ENCODE assay signal across 19 cellular contexts in the genomic region with DNA sequence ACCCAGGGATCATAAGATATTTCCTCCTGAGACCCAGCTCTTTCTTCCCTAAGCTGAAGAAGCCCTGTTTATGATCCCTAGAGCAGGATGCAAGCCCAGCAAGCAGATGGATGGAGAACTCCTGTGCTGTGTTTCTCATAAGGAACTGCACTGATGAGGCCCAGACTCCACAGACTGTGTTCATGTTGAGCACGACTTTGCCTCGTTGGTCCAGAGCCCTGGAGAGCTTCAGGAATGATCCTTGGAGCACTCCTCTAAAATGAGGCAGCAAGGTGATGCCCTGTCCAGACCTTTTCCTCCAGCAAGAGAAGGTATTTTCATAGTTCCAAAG.
A peak's percentile ranks its signal among the peaks of the same experiment; 100 is the strongest.
DNase-seq lines count a peak whose midpoint lies in the region; ATAC-seq and TF ChIP-seq lines count a peak whose summit lies in the region.
"Had no signal": no experiment of that assay in that cellular context is flagged by ENCODE, and none has a peak within 500 bp of the region (broad histone marks: within the 10 kb centered on the region; RNA-seq: fewer than 3 reads in every experiment).

No MANE protein-coding gene starts in this region.

- H3K4me3 ChIP-seq in Panc1 (ENCODE audit: low read depth in 2 of 2, low read length in 2 of 2) (no peak overlapping the region), mesenchymal stem cell (ENCODE audit: insufficient read depth in 1 of 2, low read depth in 1 of 2, low read length in 2 of 2) (peak overlapping the region in 1 of 2 experiments; percentile 72), upper lobe of left lung (peak overlapping the region in 2 of 4 donors; percentile 40)
- H3K4me3 ChIP-seq: gastrocnemius medialis, SJCRH30 had no signal

- no peak overlapping the region for H3K23ac ChIP-seq in mesenchymal stem cell (ENCODE audit: low read length in 2 of 2)

- H3K27me3 ChIP-seq in Panc1 (ENCODE audit: control insufficient read depth, insufficient read depth, low read length) (no peaks in the 10 kb centered on the region), mesenchymal stem cell (ENCODE audit: control insufficient read depth in 1 of 2, insufficient read depth in 1 of 2, low read length in 2 of 2) (no peaks in the 10 kb centered on the region), upper lobe of left lung (no peaks in the 10 kb centered on the region)
- H3K27me3 ChIP-seq: gastrocnemius medialis, tibial nerve had no signal

- H2BK5ac ChIP-seq in mesenchymal stem cell (ENCODE audit: low read depth, low read length, poor library complexity, severe bottlenecking): no peak overlapping the region

- ATAC-seq in Panc1: peak; percentile 32; the same call in 1 of the 2 replicates
- ATAC-seq in upper lobe of left lung (ENCODE audit: low FRiP score in 2 of 2): no peak
- no peak for ATAC-seq in GM18861 (IDR thresholded peaks at IDR 0.05; ENCODE audit: unreplicated experiment)
- ATAC-seq: activated CD8-positive, alpha-beta T cell treated with anti-CD3 and anti-CD28 coated beads for 36 hours; gastrocnemius medialis; stimulated activated naive B cell treated with anti-CD40 and anti-IgM and Interleukin-4, amounts not matched to agents 10 μg/mL and 1 μg/mL and 100 μg/mL, for 72 hours had no signal

- H3K36me3 ChIP-seq in Panc1 (ENCODE audit: control insufficient read depth, insufficient read depth, low read length): no peaks in the 10 kb centered on the region
- H3K36me3 ChIP-seq in mesenchymal stem cell (ENCODE audit: control insufficient read depth in 1 of 2, insufficient read depth in 2 of 2, low read depth in 1 of 2, low read length in 2 of 2): peaks cover 15 to 42% of the 10 kb centered on the region in 2 experiments
- no peaks in the 10 kb centered on the region for H3K36me3 ChIP-seq in upper lobe of left lung
- H3K36me3 ChIP-seq: gastrocnemius medialis, SJCRH30, tibial nerve had no signal

- no peak overlapping the region for H2AK5ac ChIP-seq in mesenchymal stem cell (ENCODE audit: low read length, severe bottlenecking)

- H4K8ac ChIP-seq in mesenchymal stem cell (ENCODE audit: low read length): no peak overlapping the region

- H3K4me2 ChIP-seq in mesenchymal stem cell (ENCODE audit: low read length, poor library complexity, severe bottlenecking): no peak overlapping the region

- no peaks in the 10 kb centered on the region for H3K4me1 ChIP-seq in Panc1 (ENCODE audit: control insufficient read depth, insufficient read depth, low read length)
- H3K4me1 ChIP-seq in mesenchymal stem cell (ENCODE audit: control insufficient read depth, insufficient read depth, low read depth, low read length): peaks cover 28% of the 10 kb centered on the region
- H3K4me1 ChIP-seq in upper lobe of left lung: no peaks in the 10 kb centered on the region
- H3K4me1 ChIP-seq: gastrocnemius medialis, SJCRH30 had no signal

- H4K91ac ChIP-seq in mesenchymal stem cell (ENCODE audit: low read length): no peak overlapping the region

- peak overlapping the region; percentile 59 for H3K9ac ChIP-seq in mesenchymal stem cell (ENCODE audit: low read length)

- H3K14ac ChIP-seq in mesenchymal stem cell (ENCODE audit: low read length in 2 of 2): no peak overlapping the region

- no TSS peak for BruUV-seq in Panc1 (replicated peaks; lab: Mats Ljungman, UMichigan)

- no peaks in the 10 kb centered on the region for H3K9me3 ChIP-seq in Panc1 (ENCODE audit: control insufficient read depth, insufficient read depth, low read depth, low read length)
- H3K9me3 ChIP-seq in mesenchymal stem cell (ENCODE audit: control insufficient read depth, low read length): no peaks in the 10 kb centered on the region
- H3K9me3 ChIP-seq in upper lobe of left lung: no peaks in the 10 kb centered on the region
- H3K9me3 ChIP-seq: gastrocnemius medialis, SJCRH30, tibial nerve had no signal

- in situ Hi-C loops in Panc1 (cut with HindIII; ENCODE audit: low pct_unique_long_range_greater_than_20kb, low sequenced_read_pairs): no loop called here

- H2AFZ ChIP-seq in mesenchymal stem cell (ENCODE audit: low read depth, low read length): no peak overlapping the region

- H2BK12ac ChIP-seq in mesenchymal stem cell (ENCODE audit: low read length in 2 of 2): no peak overlapping the region

- no peak overlapping the region for H2BK120ac ChIP-seq in mesenchymal stem cell (ENCODE audit: low read depth, low read length)

- no peak overlapping the region for H3K4ac ChIP-seq in mesenchymal stem cell (ENCODE audit: low read depth in 1 of 2, low read length in 2 of 2)

- WGBS in mesenchymal stem cell: 94% methylated on average over 2 of the region's 2 CpGs
- 62 to 87% methylated on average over 2 of the region's 2 CpGs for WGBS in upper lobe of left lung, 2 donors

- no peak overlapping the region for H2BK15ac ChIP-seq in mesenchymal stem cell (ENCODE audit: low read depth, poor library complexity, severe bottlenecking)

- no peak overlapping the region for H3K27ac ChIP-seq in Panc1 (ENCODE audit: low read length)
- H3K27ac ChIP-seq in mesenchymal stem cell (ENCODE audit: low read length, poor library complexity, severe bottlenecking): peak overlapping the region; percentile 11
- peak overlapping the region in 3 of 4 donors; percentile 57 to 86 (median 59) for H3K27ac ChIP-seq in upper lobe of left lung
- H3K27ac ChIP-seq: gastrocnemius medialis, SJCRH30, VCaP had no signal

- no peak for TF ChIP-seq EP300 in upper lobe of left lung (IDR thresholded peaks at IDR 0.05)

- CTCF ChIA-PET in Panc1 (lab: Charles Lee): no interaction called here

- H3K79me1 ChIP-seq in mesenchymal stem cell (replicated peaks; ENCODE audit: low read length, poor library complexity, severe bottlenecking): peaks cover 27% of the 10 kb centered on the region

- POLR2A ChIA-PET in Panc1 (lab: Charles Lee): no interaction called here

- intact Hi-C loops in Panc1 (cut with micrococcal nuclease; ENCODE audit: unreplicated experiment): no loop called here

- no peak overlapping the region for H3K18ac ChIP-seq in mesenchymal stem cell (ENCODE audit: low read depth in 1 of 2, low read length in 2 of 2)

- no peak for TF ChIP-seq POLR2A in upper lobe of left lung (IDR thresholded peaks at IDR 0.05)

- DNase-seq in Panc1 (ENCODE audit: low read depth, low spot score) (no peak), epidermal melanocyte (ENCODE audit: insufficient read length, low spot score) (peak; percentile 35), mesenchymal stem cell (no peak), upper lobe of left lung (no peak), GM10266 (ENCODE audit: extremely low spot score) (no peak), SKM-1 treated with dmso at 0.1 percent for 144 hours (lab: John Stamatoyannopoulos, UW; ENCODE audit: unreplicated experiment) (no peak)
- DNase-seq in activated CD4-positive, alpha-beta T cell treated with anti-CD3 and anti-CD28 coated beads, Interleukin-2, amount 50 U/mL, for 4 hours: no peak
- DNase-seq: activated CD8-positive, alpha-beta T cell treated with anti-CD3 and anti-CD28 coated beads for 36 hours; activated naive CD4-positive, alpha-beta T cell treated with Interleukin-2 at 50 U/mL for 16 hours; activated T-cell treated with anti-CD3 and anti-CD28 coated beads, Interleukin-2, amount 50 U/mL, for 1 hour; gastrocnemius medialis; NCI-H1436; NCI-H2171 treated with DMSO at 0.1 percent for 48 hours; NCI-H748 treated with DMSO at 0.1 percent for 48 hours; SJCRH30; stimulated activated naive B cell treated with anti-CD40 and anti-IgM and Interleukin-4, amounts not matched to agents 10 μg/mL and 1 μg/mL and 100 μg/mL, for 72 hours had no signal

- TF ChIP-seq CTCF in Panc1 (IDR thresholded peaks at IDR 0.05): no peak
- no peak for TF ChIP-seq CTCF in upper lobe of left lung (IDR thresholded peaks at IDR 0.05)
- TF ChIP-seq CTCF in GM10266 (IDR thresholded peaks at IDR 0.05; ENCODE audit: control insufficient read depth, insufficient read depth, low read depth, missing control alignments): no peak
